Comparison of ENCODE assay signal across 8 cellular contexts in genomic region chr10:71255817-71256660, GRCh38. TPM values are rescaled to one million over a fixed set of nuclear protein-coding genes. Genes with fewer than 3 reads are reported as not detected.
A peak's percentile ranks its signal among the peaks of the same experiment; 100 is the strongest.
DNase-seq lines count a peak whose midpoint lies in the region; ATAC-seq and TF ChIP-seq lines count a peak whose summit lies in the region.
"Had no signal": no experiment of that assay in that cellular context is flagged by ENCODE, and none has a peak within 500 bp of the region (broad histone marks: within the 10 kb centered on the region; RNA-seq: fewer than 3 reads in every experiment).

No MANE protein-coding gene starts in this region.

- TF ChIP-seq CTCF in Peyer's patch (IDR thresholded peaks at IDR 0.05) = no peak
- TF ChIP-seq CTCF in foreskin keratinocyte (conservative IDR thresholded peaks at IDR 0.05) = no peak

- H3K4me3 ChIP-seq in Peyer's patch = peak overlapping the region in 1 of 4 donors; percentile 12

- DNase-seq in HPDE6-E6E7 (ENCODE audit: extremely low spot score) (peak; percentile 73), Peyer's patch (peak in 2 of 3 donors; percentile 92), foreskin keratinocyte (no peak), stromal cell of bone marrow (ENCODE audit: low read depth) (peak; percentile 86), left lobe of liver (ENCODE audit: low spot score) (no peak), NCI-H128 (lab: John Stamatoyannopoulos, UW; ENCODE audit: unreplicated experiment) (no peak), midbrain (lab: John Stamatoyannopoulos, UW) (no peak)

- peak; percentile 57 to 81 for TF ChIP-seq POLR2A in Peyer's patch (IDR thresholded peaks at IDR 0.05)

- ATAC-seq in foreskin keratinocyte (peak; percentile 50), left lobe of liver (no peak)

- no peaks in the 10 kb centered on the region for H3K36me3 ChIP-seq in Peyer's patch

- H3K27ac ChIP-seq in Peyer's patch = peak overlapping the region in 3 of 4 donors; percentile 70 to 88 (median 84)
- no peak overlapping the region for H3K27ac ChIP-seq in foreskin keratinocyte
- H3K27ac ChIP-seq: KMS-11 had no signal

- H3K27me3 ChIP-seq in Peyer's patch (no peaks in the 10 kb centered on the region), foreskin keratinocyte (peaks cover 8% of the 10 kb centered on the region)

- H3K4me1 ChIP-seq in Peyer's patch = peaks cover 0 to 73% (median 7%) of the 10 kb centered on the region in 4 donors
- no peaks in the 10 kb centered on the region for H3K4me1 ChIP-seq in foreskin keratinocyte

- H3K9me3 ChIP-seq in Peyer's patch = no peaks in the 10 kb centered on the region

RNA-seq across cellular contexts. Expression of gene UNC5B, which starts 43.7 kb away (rescaled TPM):
- 10 to 100 TPM in 3 of 4 donors, 1 to 10 TPM in 1; 5.0 to 52.5 (median 39.1) TPM for total RNA-seq in Peyer's patch
- 0.67 and 0.75 TPM in 2 replicates for total RNA-seq in foreskin keratinocyte
- polyA plus RNA-seq in foreskin keratinocyte = 0.28 and 0.30 TPM in 2 replicates
- 1.8 TPM for total RNA-seq in left lobe of liver

Comparison
In these comparisons a context has a peak if more than half of its experiments do, and no peak if none do; other contexts are left out.
1. DNase-seq: peak in HPDE6-E6E7 (single experiment), Peyer's patch (2 of 3) and stromal cell of bone marrow (single experiment); none in foreskin keratinocyte (0 of 2), left lobe of liver (single experiment), NCI-H128 (single experiment) and midbrain (single experiment).